Comparison of ENCODE assay signal across 22 cellular contexts in the genomic region with DNA sequence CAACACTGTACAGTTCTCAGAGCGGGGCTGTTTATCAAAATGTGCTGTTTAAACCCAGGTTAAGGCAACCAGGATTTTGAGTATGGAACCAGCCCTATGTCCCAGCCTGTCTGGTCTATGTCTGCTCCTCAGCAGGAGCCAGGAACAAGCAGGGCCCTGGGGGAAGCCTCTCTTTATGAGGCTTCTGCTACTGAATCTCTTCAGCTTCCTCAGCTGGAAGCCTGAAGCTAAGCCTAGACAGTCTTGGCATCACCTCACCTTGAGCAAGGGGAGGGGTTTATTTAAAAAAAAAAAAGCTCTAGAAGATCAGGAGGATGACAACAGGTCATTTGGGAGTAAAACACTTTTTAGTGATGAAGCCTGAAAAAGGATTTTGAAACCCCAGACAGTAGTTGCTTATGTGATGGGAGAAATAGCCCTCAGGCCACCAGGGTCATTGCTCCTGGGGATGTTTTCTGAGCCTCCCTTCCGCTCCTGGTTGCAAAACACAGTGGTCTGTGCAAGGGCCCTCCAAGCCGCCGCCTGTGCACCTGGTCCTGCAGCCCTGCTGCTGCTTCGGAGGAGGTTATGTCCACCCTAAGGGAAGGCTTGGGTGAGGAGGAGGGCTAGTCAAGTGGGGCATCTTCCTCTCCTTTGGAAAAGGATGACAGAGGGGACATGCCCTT. TPM values are rescaled to one million over a fixed set of nuclear protein-coding genes. Genes with fewer than 3 reads are reported as not detected.
DNase-seq lines count a peak whose midpoint lies in the region; ATAC-seq, FAIRE-seq and TF ChIP-seq lines count a peak whose summit lies in the region.
"Had no signal": no experiment of that assay in that cellular context is flagged by ENCODE, and none has a peak within 500 bp of the region (broad histone marks: within the 10 kb centered on the region; RNA-seq: fewer than 3 reads in every experiment).

No MANE protein-coding gene starts in this region.

- H3K4me2 ChIP-seq in PC-9, result peak overlapping the region; percentile 38
- H3K4me2 ChIP-seq: KMS-11 had no signal

- DNase-seq in PC-9, result no peak
- peak; percentile 33 for DNase-seq in fibroblast of villous mesenchyme (ENCODE audit: low read depth)
- DNase-seq in RCC 7860 (ENCODE audit: low spot score), result no peak
- DNase-seq in NCI-H128 (lab: John Stamatoyannopoulos, UW; ENCODE audit: unreplicated experiment), result no peak
- DNase-seq in amygdala (lab: John Stamatoyannopoulos, UW), result no peak
- DNase-seq in stimulated activated effector memory CD8-positive, alpha-beta T cell treated with anti-CD3 and anti-CD28 coated beads, Interleukin-12 subunit alpha, Interleukin-12 subunit beta, amount 100 ng/mL, for 72 hours (ENCODE audit: low spot score in 2 of 2), result no peak
- DNase-seq: C1 segment of cervical spinal cord; Calu3; CD8-positive, alpha-beta memory T cell; DMS153; NCI-H1105; NCI-H187; NCI-H510A; NCI-H748 treated with DMSO at 0.1 percent for 48 hours; Right ventricle myocardium superior had no signal

- no peaks in the 10 kb centered on the region for H3K27me3 ChIP-seq in PC-9 (ENCODE audit: insufficient read depth, low read depth)
- H3K27me3 ChIP-seq: Peyer's patch had no signal

- FAIRE-seq in RCC 7860 (lab: Jason Lieb, UNC), result no peak
- FAIRE-seq: G401.6, GM12892 had no signal

- no peak overlapping the region for H3K27ac ChIP-seq in HEK293 (ENCODE audit: extremely low read depth, low read depth, low read length)
- H3K27ac ChIP-seq in PC-9, result peak overlapping the region; percentile 56
- H3K27ac ChIP-seq: KMS-11, Peyer's patch had no signal

- intact Hi-C loops in PC-9 (cut with micrococcal nuclease; ENCODE audit: unreplicated experiment), result no loop called here

- H3K9me2 ChIP-seq in PC-9 (ENCODE audit: insufficient read depth), result no peaks in the 10 kb centered on the region

- BruUV-seq in PC-9 (replicated peaks; lab: Mats Ljungman, UMichigan), result no TSS peak

- peaks cover 48% of the 10 kb centered on the region for H3F3A ChIP-seq in PC-9 (ENCODE audit: insufficient read depth, low read depth)

- H3K9me3 Mint-ChIP-seq in stimulated activated effector memory CD8-positive, alpha-beta T cell treated with anti-CD3 and anti-CD28 coated beads, Interleukin-12 subunit alpha, Interleukin-12 subunit beta, amount 100 ng/mL, for 72 hours, result no peaks in the 10 kb centered on the region
- H3K9me3 Mint-ChIP-seq: CD8-positive, alpha-beta memory T cell had no signal

- H3K4me3 ChIP-seq in HEK293 (ENCODE audit: low read depth, low read length), result no peak overlapping the region
- no peak overlapping the region for H3K4me3 ChIP-seq in PC-9
- no peak overlapping the region for H3K4me3 ChIP-seq in fibroblast of villous mesenchyme (ENCODE audit: low read depth, low read length)
- H3K4me3 ChIP-seq: HAP-1, Peyer's patch had no signal

- H3K4me1 Mint-ChIP-seq in stimulated activated effector memory CD8-positive, alpha-beta T cell treated with anti-CD3 and anti-CD28 coated beads, Interleukin-12 subunit alpha, Interleukin-12 subunit beta, amount 100 ng/mL, for 72 hours, result no peaks in the 10 kb centered on the region
- H3K4me1 Mint-ChIP-seq: CD8-positive, alpha-beta memory T cell had no signal

- ATAC-seq in stimulated activated effector memory CD8-positive, alpha-beta T cell treated with anti-CD3 and anti-CD28 coated beads, Interleukin-12 subunit alpha, Interleukin-12 subunit beta, amount 100 ng/mL, for 72 hours, result no peak

- H3K36me3 ChIP-seq in HEK293 (ENCODE audit: control insufficient read depth in 2 of 2, insufficient read depth in 1 of 2, low read length in 2 of 2), result no peaks in the 10 kb centered on the region
- no peaks in the 10 kb centered on the region for H3K36me3 ChIP-seq in PC-9 (ENCODE audit: low read depth)
- H3K36me3 ChIP-seq: HAP-1, Peyer's patch had no signal

- POLR2A ChIA-PET in HEK293 (lab: Yijun Ruan, JAX) (interaction anchor here (0.9 kb wide), 1 partner anchor 205 kb away, joined by 3 read pairs; a partner anchor contains a TSS), PC-9 (lab: Charles Lee; ENCODE audit: unreplicated experiment) (no interaction called here)

- no peaks in the 10 kb centered on the region for H3K79me2 ChIP-seq in PC-9 (ENCODE audit: low read depth)

- H3K9me3 ChIP-seq in HEK293 (ENCODE audit: control insufficient read depth, insufficient read depth, low read depth, low read length), result no peaks in the 10 kb centered on the region
- no peaks in the 10 kb centered on the region for H3K9me3 ChIP-seq in PC-9 (ENCODE audit: insufficient read depth, low read depth)
- H3K9me3 ChIP-seq: HAP-1, Peyer's patch had no signal

- peaks cover 2% of the 10 kb centered on the region for H3K4me1 ChIP-seq in HEK293 (ENCODE audit: control insufficient read depth, insufficient read depth, low read length)
- peaks cover 59% of the 10 kb centered on the region for H3K4me1 ChIP-seq in PC-9 (replicated peaks; ENCODE audit: insufficient read depth)

- no peak overlapping the region for H3K27ac Mint-ChIP-seq in stimulated activated effector memory CD8-positive, alpha-beta T cell treated with anti-CD3 and anti-CD28 coated beads, Interleukin-12 subunit alpha, Interleukin-12 subunit beta, amount 100 ng/mL, for 72 hours

- no peaks in the 10 kb centered on the region for H4K20me1 ChIP-seq in PC-9 (ENCODE audit: insufficient read depth)

- H2AFZ ChIP-seq in PC-9, result 0 out of 2 replicates have a peak overlapping the region, but pooled peaks have one; percentile 43

- no peak overlapping the region for H3K4me3 Mint-ChIP-seq in stimulated activated effector memory CD8-positive, alpha-beta T cell treated with anti-CD3 and anti-CD28 coated beads, Interleukin-12 subunit alpha, Interleukin-12 subunit beta, amount 100 ng/mL, for 72 hours
- H3K4me3 Mint-ChIP-seq: CD8-positive, alpha-beta memory T cell had no signal

- TF ChIP-seq CTCF in HEK293 (tag by site-specific recombination; IDR thresholded peaks at IDR 0.05) (no peak), PC-9 (conservative IDR thresholded peaks at IDR 0.05) (no peak), fibroblast of villous mesenchyme (IDR thresholded peaks at IDR 0.05; ENCODE audit: insufficient read depth, low read depth, low read length) (no peak)

- no peaks in the 10 kb centered on the region for H3K36me3 Mint-ChIP-seq in stimulated activated effector memory CD8-positive, alpha-beta T cell treated with anti-CD3 and anti-CD28 coated beads, Interleukin-12 subunit alpha, Interleukin-12 subunit beta, amount 100 ng/mL, for 72 hours
- H3K36me3 Mint-ChIP-seq: CD8-positive, alpha-beta memory T cell had no signal

- CTCF ChIA-PET in HEK293 (lab: Yijun Ruan, JAX) (interaction anchor here (0.6 to 1.1 kb wide), 2 partner anchors 23 to 96 kb away, joined by 3 to 4 read pairs; no protein-coding TSS in a partner anchor), PC-9 (lab: Charles Lee) (no interaction called here)

TF ChIP-seq in HEK293, 187 proteins besides CTCF, POLR2A, EP300 and RAD21:
- TF ChIP-seq ZSCAN16 (tag by site-specific recombination; IDR thresholded peaks at IDR 0.05) (no peak), ZIC2 (tag by site-specific recombination; IDR thresholded peaks at IDR 0.05) (peak; percentile 59), OSR2 (tag by site-specific recombination; IDR thresholded peaks at IDR 0.05) (peak; percentile 80)

RNA-seq across cellular contexts. Expression of a gene that starts 21.8 kb away (rescaled TPM):
- total RNA-seq in PC-9 (2021) (1.1 and 1.7 TPM in 2 replicates), fibroblast of villous mesenchyme (not detected in 2 replicates)
- total RNA-seq: Right ventricle myocardium superior, SK-MEL-5 had no signal
